In genomic region chr1:36707221-36707620, GRCh38 we compare ENCODE assay signal across 15 cellular contexts.
DNase-seq lines count a peak whose midpoint lies in the region; ATAC-seq and TF ChIP-seq lines count a peak whose summit lies in the region.
"Had no signal": no experiment of that assay in that cellular context is flagged by ENCODE, and none has a peak within 500 bp of the region (broad histone marks: within the 10 kb centered on the region; RNA-seq: fewer than 3 reads in every experiment).

No MANE protein-coding gene starts in this region.

- H2BK15ac ChIP-seq in neuronal stem cell (ENCODE audit: low read length), result no peak overlapping the region
- no peak overlapping the region for H2BK15ac ChIP-seq in mesendoderm (replicated peaks; ENCODE audit: low read depth)

- H3K4me2 ChIP-seq in BLaER1 treated with 17β-estradiol and CSF1 and Interleukin-3, amounts not matched to agents 10 nM and 100 nM, result peak overlapping the region in 8 of 11 experiments; percentile 42 to 82 (median 79); a peak in 14 of 22 replicates
- H3K4me2 ChIP-seq in neuronal stem cell (ENCODE audit: insufficient read depth, low read length, poor library complexity, severe bottlenecking) (no peak overlapping the region), mesendoderm (ENCODE audit: low read length) (no peak overlapping the region)

- H3K4me1 ChIP-seq in BLaER1 treated with 17β-estradiol and CSF1 and Interleukin-3, amounts not matched to agents 10 nM and 100 nM, result peaks cover 18 to 65% (median 43%) of the 10 kb centered on the region in 10 experiments
- peaks cover 0 to 28% of the 10 kb centered on the region in 2 donors for H3K4me1 ChIP-seq in neuronal stem cell (ENCODE audit: control insufficient read depth in 2 of 2, insufficient read depth in 1 of 2, low read depth in 1 of 2, low read length in 2 of 2)
- H3K4me1 ChIP-seq in lower lobe of right lung, result peaks cover 6% of the 10 kb centered on the region
- peaks cover 12% of the 10 kb centered on the region for H3K4me1 ChIP-seq in mesendoderm (ENCODE audit: control insufficient read depth, low read depth, low read length)
- H3K4me1 ChIP-seq: Caco-2 had no signal

- no peak overlapping the region for H2BK12ac ChIP-seq in neuronal stem cell (ENCODE audit: low read length)

- H2AK5ac ChIP-seq in neuronal stem cell (ENCODE audit: low read depth, low read length) (no peak overlapping the region), mesendoderm (ENCODE audit: low read length) (no peak overlapping the region)

- H3K4me3 ChIP-seq in BLaER1 treated with 17β-estradiol and CSF1 and Interleukin-3, amounts not matched to agents 10 nM and 100 nM, result no peak overlapping the region
- H3K4me3 ChIP-seq in WERI-Rb-1 (ENCODE audit: low read depth, low read length) (no peak overlapping the region), neuronal stem cell (ENCODE audit: low read length in 2 of 2) (no peak overlapping the region), lower lobe of right lung (no peak overlapping the region), mesendoderm (ENCODE audit: low read length) (no peak overlapping the region)
- H3K4me3 ChIP-seq: GM23248 had no signal

- no peak for ATAC-seq in lower lobe of right lung
- ATAC-seq in activated naive CD4-positive, alpha-beta T cell treated with anti-CD3 and anti-CD28 coated beads, Interleukin-2, amount 50 U/mL, for 72 hours, result no peak
- ATAC-seq: HCT116, HepG2 had no signal

- H3K4ac ChIP-seq in neuronal stem cell (ENCODE audit: low read length), result no peak overlapping the region
- no peak overlapping the region for H3K4ac ChIP-seq in mesendoderm (ENCODE audit: low read depth, low read length)

- H4K20me1 ChIP-seq in BLaER1 treated with 17β-estradiol and CSF1 and Interleukin-3, amounts not matched to agents 10 nM and 100 nM, result no peaks in the 10 kb centered on the region; a peak in 1 of 22 replicates

- H3K79me2 ChIP-seq in mesendoderm (ENCODE audit: control insufficient read depth, insufficient read depth, low read length), result no peaks in the 10 kb centered on the region

- no peak overlapping the region for H2AFZ ChIP-seq in neuronal stem cell (ENCODE audit: low read length)
- H2AFZ ChIP-seq: GM23248 had no signal

- H3K27ac Mint-ChIP-seq in activated naive CD4-positive, alpha-beta T cell treated with anti-CD3 and anti-CD28 coated beads, Interleukin-2, amount 50 U/mL, for 72 hours, result no peak overlapping the region
- H3K27ac Mint-ChIP-seq: CD14-positive monocyte; CD8-positive, alpha-beta memory T cell had no signal

- H3K36me3 Mint-ChIP-seq in activated naive CD4-positive, alpha-beta T cell treated with anti-CD3 and anti-CD28 coated beads, Interleukin-2, amount 50 U/mL, for 72 hours, result no peaks in the 10 kb centered on the region
- H3K36me3 Mint-ChIP-seq: CD14-positive monocyte; CD8-positive, alpha-beta memory T cell had no signal

- H3K27ac ChIP-seq in BLaER1 treated with 17β-estradiol and CSF1 and Interleukin-3, amounts not matched to agents 10 nM and 100 nM, result peak overlapping the region in 2 of 11 experiments; percentile 33 to 40; a peak in 2 of 22 replicates
- peak overlapping the region; percentile 35 for H3K27ac ChIP-seq in WERI-Rb-1
- H3K27ac ChIP-seq in neuronal stem cell (replicated peaks; ENCODE audit: low read length), result no peak overlapping the region
- H3K27ac ChIP-seq in lower lobe of right lung, result no peak overlapping the region
- no peak overlapping the region for H3K27ac ChIP-seq in mesendoderm (ENCODE audit: low read depth, low read length)
- H3K27ac ChIP-seq: GM23248 had no signal

- H4K8ac ChIP-seq in neuronal stem cell (ENCODE audit: low read depth, low read length), result no peak overlapping the region
- H4K8ac ChIP-seq in mesendoderm (ENCODE audit: low read depth, low read length), result no peak overlapping the region

- H3K23ac ChIP-seq in neuronal stem cell (ENCODE audit: low read depth, low read length, poor library complexity) (no peak overlapping the region), mesendoderm (ENCODE audit: low read length) (no peak overlapping the region)

- H3K9me3 Mint-ChIP-seq in activated naive CD4-positive, alpha-beta T cell treated with anti-CD3 and anti-CD28 coated beads, Interleukin-2, amount 50 U/mL, for 72 hours, result no peaks in the 10 kb centered on the region
- H3K9me3 Mint-ChIP-seq: CD8-positive, alpha-beta memory T cell had no signal

- DNase-seq in MV-4-11 (lab: John Stamatoyannopoulos, UW), result peak; percentile 58
- no peak for DNase-seq in WERI-Rb-1
- no peak for DNase-seq in neuronal stem cell (ENCODE audit: low spot score)
- no peak for DNase-seq in lower lobe of right lung
- DNase-seq in mesendoderm, result no peak
- no peak for DNase-seq in activated naive CD4-positive, alpha-beta T cell treated with anti-CD3 and anti-CD28 coated beads, Interleukin-2, amount 50 U/mL, for 72 hours (ENCODE audit: low spot score in 2 of 2)
- DNase-seq: BE2C; Caco-2; CD8-positive, alpha-beta memory T cell; GF-D8; GM23248 had no signal

- H4K5ac ChIP-seq in mesendoderm (ENCODE audit: low read length), result no peak overlapping the region

- TF ChIP-seq CTCF in WERI-Rb-1 (IDR thresholded peaks at IDR 0.05; ENCODE audit: low read depth, low read length), result no peak
- no peak for TF ChIP-seq CTCF in lower lobe of right lung (IDR thresholded peaks at IDR 0.05)

- no CpG with 5 or more reads among the region's 2 CpGs for WGBS in neuronal stem cell (ENCODE audit: extremely low coverage in 2 of 2, insufficient read length in 2 of 2, insufficient replicate concordance in 1 of 2), 2 donors
- WGBS in mesendoderm (ENCODE audit: extremely low coverage, insufficient coverage, low lambda C conversion rate), result no CpG with 5 or more reads among the region's 2 CpGs

- H3K36me3 ChIP-seq in BLaER1 treated with 17β-estradiol and CSF1 and Interleukin-3, amounts not matched to agents 10 nM and 100 nM, result no peaks in the 10 kb centered on the region
- peaks cover 14% of the 10 kb centered on the region for H3K36me3 ChIP-seq in WERI-Rb-1
- H3K36me3 ChIP-seq in neuronal stem cell (replicated peaks in 1 of 2; ENCODE audit: control insufficient read depth in 2 of 2, insufficient read depth in 2 of 2, low read length in 2 of 2), result no peaks in the 10 kb centered on the region
- no peaks in the 10 kb centered on the region for H3K36me3 ChIP-seq in lower lobe of right lung
- no peaks in the 10 kb centered on the region for H3K36me3 ChIP-seq in mesendoderm (ENCODE audit: control insufficient read depth, insufficient read depth, low read length)
- H3K36me3 ChIP-seq: BE2C had no signal

- no peak overlapping the region for H4K91ac ChIP-seq in neuronal stem cell (ENCODE audit: low read depth, low read length, poor library complexity)

- no peaks in the 10 kb centered on the region for H3K79me1 ChIP-seq in neuronal stem cell (ENCODE audit: low read depth, low read length)
- no peaks in the 10 kb centered on the region for H3K79me1 ChIP-seq in mesendoderm (ENCODE audit: low read length)

- no peak overlapping the region for H3K56ac ChIP-seq in mesendoderm (ENCODE audit: low read length)

- no peak overlapping the region for H3K14ac ChIP-seq in neuronal stem cell (ENCODE audit: low read length)

- H2BK120ac ChIP-seq in neuronal stem cell (ENCODE audit: low read depth, low read length), result no peak overlapping the region
- H2BK120ac ChIP-seq in mesendoderm (ENCODE audit: low read depth, low read length), result no peak overlapping the region

- H2BK5ac ChIP-seq in neuronal stem cell (ENCODE audit: low read length) (no peak overlapping the region), mesendoderm (ENCODE audit: low read length) (no peak overlapping the region)

- intact Hi-C loops in lower lobe of right lung (cut with DNase I), result no loop called here

- H3K27me3 ChIP-seq in BLaER1 treated with 17β-estradiol and CSF1 and Interleukin-3, amounts not matched to agents 10 nM and 100 nM, result no peaks in the 10 kb centered on the region
- H3K27me3 ChIP-seq in WERI-Rb-1 (ENCODE audit: insufficient read depth, low read depth, severe bottlenecking) (no peaks in the 10 kb centered on the region), neuronal stem cell (ENCODE audit: control insufficient read depth in 3 of 3, insufficient read depth in 3 of 3, low read depth in 1 of 3, low read length in 3 of 3) (peaks cover 0 to 31% (median 0%) of the 10 kb centered on the region in 3 experiments), lower lobe of right lung (ENCODE audit: low read depth) (peaks cover 33% of the 10 kb centered on the region), mesendoderm (ENCODE audit: insufficient read depth, low read length, poor library complexity) (no peaks in the 10 kb centered on the region)
- H3K27me3 ChIP-seq: BE2C had no signal

- H3K9ac ChIP-seq in BLaER1 treated with 17β-estradiol and CSF1 and Interleukin-3, amounts not matched to agents 10 nM and 100 nM, result no peak overlapping the region
- H3K9ac ChIP-seq in neuronal stem cell (ENCODE audit: low read depth, low read length, poor library complexity) (no peak overlapping the region), mesendoderm (ENCODE audit: low read length) (no peak overlapping the region)
- H3K9ac ChIP-seq: GM23248 had no signal

- H3K18ac ChIP-seq in neuronal stem cell (ENCODE audit: low read length), result peak overlapping the region; percentile 68
- H3K18ac ChIP-seq in mesendoderm (ENCODE audit: low read length), result no peak overlapping the region

- H3K9me3 ChIP-seq in BLaER1 treated with 17β-estradiol and CSF1 and Interleukin-3, amounts not matched to agents 10 nM and 100 nM (replicated peaks in 1 of 11), result no peaks in the 10 kb centered on the region
- peaks cover 2% of the 10 kb centered on the region for H3K9me3 ChIP-seq in WERI-Rb-1 (ENCODE audit: severe bottlenecking)
- H3K9me3 ChIP-seq in neuronal stem cell (replicated peaks in 1 of 2; ENCODE audit: control insufficient read depth in 2 of 2, insufficient read depth in 1 of 2, low read depth in 1 of 2, low read length in 2 of 2), result no peaks in the 10 kb centered on the region
- H3K9me3 ChIP-seq in lower lobe of right lung, result no peaks in the 10 kb centered on the region
- H3K9me3 ChIP-seq: BE2C, Caco-2 had no signal

Comparison
In these comparisons a context has a peak if more than half of its experiments do, and no peak if none do; other contexts are left out.
1. H3K4me2 ChIP-seq: peak in BLaER1 treated with 17β-estradiol and CSF1 and Interleukin-3, amounts not matched to agents 10 nM and 100 nM (8 of 11); none in neuronal stem cell (single experiment) and mesendoderm (single experiment).